In genomic region chr7:100882201-100882600, GRCh38 we compare ENCODE assay signal across 21 cellular contexts. TPM values are rescaled to one million over a fixed set of nuclear protein-coding genes. Genes with fewer than 3 reads are reported as not detected.
"Had no signal": no experiment of that assay in that cellular context is flagged by ENCODE, and none has a peak within 500 bp of the region (broad histone marks: within the 10 kb centered on the region; RNA-seq: fewer than 3 reads in every experiment).

No MANE protein-coding gene starts in this region.

- H3K9me3 ChIP-seq: body of pancreas, tibial nerve, vagina had no signal

- DNase-seq: activated CD4-positive, alpha-beta T cell treated with anti-CD3 and anti-CD28 coated beads, Interleukin-2, amount 10 ng/mL, durations not matched to agents 7 days and 5 days; activated CD8-positive, alpha-beta memory T cell treated with anti-CD3 and anti-CD28 coated beads for 24 hours; activated CD8-positive, alpha-beta memory T cell treated with anti-CD3 and anti-CD28 coated beads, Interleukin-2, amount 50 U/mL, for 48 hours; activated effector memory CD4-positive, alpha-beta T cell treated with anti-CD3 and anti-CD28 coated beads, Interleukin-2, amount 50 U/mL, for 16 hours; activated T-cell treated with anti-CD3 and anti-CD28 coated beads, Interleukin-2, amount 50 U/mL, for 72 hours; amygdala; body of pancreas; dorsolateral prefrontal cortex; foreskin melanocyte; islet precursor cell; stimulated activated naive CD4-positive, alpha-beta T cell treated with Interleukin-2 at 50 U/mL for 16 hours; T-cell; T1000 had no signal

- H3K27ac Mint-ChIP-seq: activated CD4-positive, alpha-beta T cell treated with anti-CD3 and anti-CD28 coated beads, Interleukin-2, amount 10 ng/mL, durations not matched to agents 7 days and 5 days; activated naive CD8-positive, alpha-beta T cell treated with anti-CD3 and anti-CD28 coated beads, Interleukin-2, amount 10 ng/mL, durations not matched to agents 7 days and 5 days; activated T-cell treated with anti-CD3 and anti-CD28 coated beads, Interleukin-2, amount 50 U/mL, for 72 hours; mesothelial cell of epicardium; progenitor cell of endocrine pancreas had no signal

- H3K4me3 Mint-ChIP-seq: activated CD4-positive, alpha-beta T cell treated with anti-CD3 and anti-CD28 coated beads, Interleukin-2, amount 10 ng/mL, durations not matched to agents 7 days and 5 days; activated naive CD8-positive, alpha-beta T cell treated with anti-CD3 and anti-CD28 coated beads, Interleukin-2, amount 10 ng/mL, durations not matched to agents 7 days and 5 days; activated T-cell treated with anti-CD3 and anti-CD28 coated beads, Interleukin-2, amount 50 U/mL, for 72 hours; mesothelial cell of epicardium; natural killer cell treated with Interleukin-12 subunit alpha and Interleukin-12 subunit beta and Interleukin-15 and Interleukin-18, amount 100 ng/mL, for 72 hours; T-cell had no signal

- H3K9me3 Mint-ChIP-seq: activated CD4-positive, alpha-beta T cell treated with anti-CD3 and anti-CD28 coated beads, Interleukin-2, amount 10 ng/mL, durations not matched to agents 7 days and 5 days; activated naive CD8-positive, alpha-beta T cell treated with anti-CD3 and anti-CD28 coated beads, Interleukin-2, amount 10 ng/mL, durations not matched to agents 7 days and 5 days; activated T-cell treated with anti-CD3 and anti-CD28 coated beads, Interleukin-2, amount 50 U/mL, for 72 hours; mesothelial cell of epicardium; natural killer cell treated with Interleukin-12 subunit alpha and Interleukin-12 subunit beta and Interleukin-15 and Interleukin-18, amount 100 ng/mL, for 72 hours; T-cell had no signal

- ATAC-seq: activated T-cell treated with anti-CD3 and anti-CD28 coated beads, Interleukin-2, amount 50 U/mL, for 72 hours; body of pancreas; left lobe of liver; natural killer cell treated with Interleukin-12 subunit alpha and Interleukin-12 subunit beta and Interleukin-15 and Interleukin-18, amount 100 ng/mL, for 72 hours; T-cell had no signal

- H3K27me3 Mint-ChIP-seq: activated CD4-positive, alpha-beta T cell treated with anti-CD3 and anti-CD28 coated beads, Interleukin-2, amount 10 ng/mL, durations not matched to agents 7 days and 5 days; activated naive CD8-positive, alpha-beta T cell treated with anti-CD3 and anti-CD28 coated beads, Interleukin-2, amount 10 ng/mL, durations not matched to agents 7 days and 5 days; natural killer cell treated with Interleukin-12 subunit alpha and Interleukin-12 subunit beta and Interleukin-15 and Interleukin-18, amount 100 ng/mL, for 72 hours; progenitor cell of endocrine pancreas; T-cell had no signal

- H3K27me3 ChIP-seq: body of pancreas, dorsolateral prefrontal cortex, tibial nerve, vagina had no signal

- H3K4me3 ChIP-seq: body of pancreas, dorsolateral prefrontal cortex, lung, tibial nerve, vagina had no signal

- H3K27ac ChIP-seq: body of pancreas, tibial nerve, vagina had no signal

RNA-seq across cellular contexts. Expression of gene ACHE, which starts 13.5 kb away (rescaled TPM):
- total RNA-seq: activated CD4-positive, alpha-beta T cell treated with anti-CD3 and anti-CD28 coated beads, Interleukin-2, amount 10 ng/mL, durations not matched to agents 7 days and 5 days had no signal
